Comparison of ENCODE assay signal across 8 cellular contexts in the genomic region with DNA sequence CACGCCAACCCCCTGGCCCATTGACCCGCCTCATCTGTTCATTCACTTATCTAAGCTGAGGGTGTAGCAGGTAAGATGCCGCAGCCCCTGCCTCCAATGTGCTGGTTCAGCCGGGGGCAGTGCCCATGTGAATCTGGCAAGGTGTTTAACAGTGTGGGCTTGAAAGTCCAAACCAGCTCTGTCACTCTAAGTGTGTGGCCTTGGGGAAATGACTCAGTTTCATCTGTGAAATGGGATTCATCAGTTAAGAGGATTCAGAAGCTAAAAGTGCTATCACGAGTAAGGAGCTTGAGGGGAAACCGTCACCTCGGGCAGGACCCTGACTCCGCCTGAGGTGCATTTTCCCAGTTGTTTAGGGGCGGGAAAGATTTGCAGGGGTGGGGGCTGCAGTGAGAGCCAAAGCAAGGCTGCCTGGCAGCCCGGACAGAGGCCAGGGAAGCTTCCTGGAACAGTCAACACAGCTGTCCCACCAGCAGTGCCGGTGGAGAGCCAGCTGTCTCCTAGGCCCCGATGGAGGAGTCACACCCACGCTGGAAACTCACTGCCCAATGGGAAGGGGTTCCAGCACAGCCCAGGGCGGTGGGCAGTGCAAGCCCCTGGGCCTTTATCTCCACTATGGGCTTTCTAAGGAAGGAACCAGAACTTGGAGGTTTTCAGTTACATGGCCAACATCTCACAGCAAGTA. TPM values are rescaled to one million over a fixed set of nuclear protein-coding genes. Genes with fewer than 3 reads are reported as not detected.
DNase-seq lines count a peak whose midpoint lies in the region; ATAC-seq and TF ChIP-seq lines count a peak whose summit lies in the region.

No MANE protein-coding gene starts in this region.

- H3K4me2 ChIP-seq in mammary epithelial cell (ENCODE audit: insufficient read depth, low read depth, low read length) (peak overlapping the region; percentile 81), mesendoderm (ENCODE audit: low read length) (no peak overlapping the region)

- no peak overlapping the region for H4K5ac ChIP-seq in mesendoderm (ENCODE audit: low read length)

- CTCF ChIA-PET in AG04449 (lab: Yijun Ruan, JAX) = interaction anchor here (0.8 to 6.6 kb wide), 32 partner anchors 10 to 341 kb away, joined by 3 to 80 read pairs (median 6); partner anchors contain the start of genes CERCAM, PKN3 and URM1
- CTCF ChIA-PET in mammary epithelial cell (lab: Charles Lee; ENCODE audit: low non-redundant PET) = interaction anchor here (0.7 to 1.6 kb wide), 4 partner anchors 9 to 143 kb away, joined by 3 to 19 read pairs (median 4); partner anchors contain the start of gene URM1

- H3K36me3 ChIP-seq in mammary epithelial cell (ENCODE audit: insufficient read depth, low read length) (no peaks in the 10 kb centered on the region), mesendoderm (ENCODE audit: control insufficient read depth, insufficient read depth, low read length) (no peaks in the 10 kb centered on the region), aorta (ENCODE audit: control insufficient read depth in 1 of 2, insufficient read depth in 2 of 2, low read length in 1 of 2) (peaks cover 0 to 1% of the 10 kb centered on the region in 2 donors)

- H4K8ac ChIP-seq in mesendoderm (ENCODE audit: low read depth, low read length) = no peak overlapping the region

- H3K27ac ChIP-seq in mammary epithelial cell (ENCODE audit: insufficient read depth, low read depth, low read length) = no peak overlapping the region
- H3K27ac ChIP-seq in mesendoderm (ENCODE audit: low read depth, low read length) = no peak overlapping the region
- H3K27ac ChIP-seq in aorta (ENCODE audit: low read depth in 1 of 2, low read length in 2 of 2) = peak overlapping the region in 1 of 2 donors; percentile 29

- H3K9ac ChIP-seq in mammary epithelial cell (ENCODE audit: insufficient read depth, low read length) = no peak overlapping the region
- H3K9ac ChIP-seq in mesendoderm (ENCODE audit: low read length) = no peak overlapping the region

- no peaks in the 10 kb centered on the region for H3K79me1 ChIP-seq in mesendoderm (ENCODE audit: low read length)

- BruUV-seq in mammary epithelial cell (replicated peaks; lab: Mats Ljungman, UMichigan) = no TSS peak

- no peak overlapping the region for H2AK5ac ChIP-seq in mesendoderm (ENCODE audit: low read length)

- H2AFZ ChIP-seq in mammary epithelial cell (ENCODE audit: low read depth, low read length) = peak overlapping the region; percentile 68

- 52% methylated on average over 12 of the region's 14 CpGs for WGBS in mammary epithelial cell (ENCODE audit: low coverage, missing lambda C conversion rate)
- no CpG with 5 or more reads among the region's 14 CpGs for WGBS in mesendoderm (ENCODE audit: extremely low coverage, insufficient coverage, low lambda C conversion rate)
- WGBS in aorta, 2 donors = 44 to 48% methylated on average over 14 of the region's 14 CpGs

- H3K4ac ChIP-seq in mesendoderm (ENCODE audit: low read depth, low read length) = no peak overlapping the region

- H3K27me3 ChIP-seq in mammary epithelial cell (ENCODE audit: insufficient read depth, low read length) (no peaks in the 10 kb centered on the region), mesendoderm (ENCODE audit: insufficient read depth, low read length, poor library complexity) (no peaks in the 10 kb centered on the region), aorta (ENCODE audit: control insufficient read depth in 1 of 2, insufficient read depth in 2 of 2, low read length in 1 of 2) (no peaks in the 10 kb centered on the region)

- POLR2A ChIA-PET in AG04449 (lab: Yijun Ruan, JAX) = interaction anchor here (0.8 to 3.3 kb wide), 4 partner anchors 10 to 86 kb away, joined by 3 to 23 read pairs (median 10); partner anchors contain the start of genes CERCAM, GOLGA2, SWI5 and URM1

- H3K23ac ChIP-seq in mesendoderm (ENCODE audit: low read length) = no peak overlapping the region

- H4K20me1 ChIP-seq in mammary epithelial cell (ENCODE audit: insufficient read depth, low read length) = no peaks in the 10 kb centered on the region

- TF ChIP-seq CTCF in AG04449 (IDR thresholded peaks at IDR 0.05; ENCODE audit: insufficient read depth, low read length, missing control alignments) (no peak), mammary epithelial cell (conservative IDR thresholded peaks at IDR 0.05 in 1 of 2, IDR thresholded peaks at IDR 0.05 in 1 of 2; ENCODE audit: extremely low read depth in 1 of 2, insufficient read depth in 1 of 2, low read depth in 1 of 2, low read length in 2 of 2) (no peak)

- DNase-seq in AG04449 (ENCODE audit: low read depth, low spot score) = no peak
- no peak for DNase-seq in mammary epithelial cell
- DNase-seq in myocyte (ENCODE audit: low read depth) = peak; percentile 91
- no peak for DNase-seq in mesendoderm
- DNase-seq in aorta = no peak
- no peak for DNase-seq in mesenteric fat pad (ENCODE audit: low spot score)

- H2BK120ac ChIP-seq in mesendoderm (ENCODE audit: low read depth, low read length) = no peak overlapping the region

- peak overlapping the region; percentile 58 for H3K4me3 ChIP-seq in AG04449 (ENCODE audit: low read depth, low read length)
- no peak overlapping the region for H3K4me3 ChIP-seq in mammary epithelial cell (replicated peaks in 1 of 3; ENCODE audit: insufficient read depth in 1 of 3, low read depth in 2 of 3, low read length in 3 of 3)
- no peak overlapping the region for H3K4me3 ChIP-seq in mesendoderm (ENCODE audit: low read length)
- no peak overlapping the region for H3K4me3 ChIP-seq in aorta (ENCODE audit: low read length in 2 of 2)

- dilution Hi-C loops in mammary epithelial cell (cut with HindIII; ENCODE audit: low sequenced_read_pairs) = loop anchor here (5.0 kb wide), 1 partner anchor 44 kb away; no protein-coding TSS in a partner anchor

- no peak overlapping the region for H2BK15ac ChIP-seq in mesendoderm (replicated peaks; ENCODE audit: low read depth)

- intact Hi-C loops in mammary epithelial cell (cut with micrococcal nuclease) (loop anchor here (5.0 kb wide), 1 partner anchor 191 kb away; the partner anchor contains the start of gene SPTAN1), aorta (cut with DNase I) (loop anchor here in 1 of 2 donors (5.0 kb wide), 1 partner anchor 56 kb away; no protein-coding TSS in a partner anchor)

- H3K56ac ChIP-seq in mesendoderm (ENCODE audit: low read length) = no peak overlapping the region

- no peak overlapping the region for H3K18ac ChIP-seq in mesendoderm (ENCODE audit: low read length)

- peak; percentile 9 for ATAC-seq in HG03432 (IDR thresholded peaks at IDR 0.05; ENCODE audit: unreplicated experiment)
- no peak for ATAC-seq in aorta (ENCODE audit: low FRiP score)
- no peak for ATAC-seq in GM19351 (IDR thresholded peaks at IDR 0.05; ENCODE audit: unreplicated experiment)

- in situ Hi-C loops in mammary epithelial cell (cut with MboI; ENCODE audit: low sequenced_read_pairs in 2 of 2) = loop anchor here in 1 of 2 donors (5.0 kb wide), 1 partner anchor 51 kb away; no protein-coding TSS in a partner anchor

- no peak overlapping the region for H2BK5ac ChIP-seq in mesendoderm (ENCODE audit: low read length)

- H3K9me3 ChIP-seq in mammary epithelial cell (replicated peaks; ENCODE audit: insufficient read depth, low read length) = no peaks in the 10 kb centered on the region
- no peaks in the 10 kb centered on the region for H3K9me3 ChIP-seq in aorta (ENCODE audit: control insufficient read depth, low read length)

- H3K79me2 ChIP-seq in mammary epithelial cell (ENCODE audit: insufficient read depth, low read length) (no peaks in the 10 kb centered on the region), mesendoderm (ENCODE audit: control insufficient read depth, insufficient read depth, low read length) (no peaks in the 10 kb centered on the region)

- H3K4me1 ChIP-seq in mammary epithelial cell (ENCODE audit: insufficient read depth, low read length) = peaks cover 25% of the 10 kb centered on the region
- H3K4me1 ChIP-seq in mesendoderm (ENCODE audit: control insufficient read depth, low read depth, low read length) = peaks cover 5% of the 10 kb centered on the region
- no peaks in the 10 kb centered on the region for H3K4me1 ChIP-seq in aorta (ENCODE audit: control insufficient read depth in 1 of 2, insufficient read depth in 2 of 2, low read length in 2 of 2)

RNA-seq across cellular contexts. Expression of gene URM1, which starts 9.7 kb away (rescaled TPM):
- 10 to 100 TPM; 24.5 to 53.7 TPM for total RNA-seq in mammary epithelial cell
- polyA plus RNA-seq in mammary epithelial cell = 37.7 TPM
- polyA minus RNA-seq in mammary epithelial cell = 38.7 TPM
- total RNA-seq in myocyte = 43.5 and 51.2 TPM in 2 replicates
- polyA plus RNA-seq in myocyte (2012) = 69.1 TPM
- polyA plus RNA-seq in mesendoderm (2013, experiment 1 of 2) = 52.0 TPM
- polyA plus RNA-seq in mesendoderm (2013, experiment 2 of 2) = 52.8 TPM
- 10 to 100 TPM; 34.0 to 37.8 TPM for total RNA-seq in aorta
- 10 to 100 TPM; 24.7 to 45.5 TPM for polyA plus RNA-seq in aorta
- total RNA-seq in mesenteric fat pad = 55.7 TPM

RNA-seq across cellular contexts. Expression of gene SLC27A4, which starts 21.1 kb away (rescaled TPM):
- 10 to 100 TPM; 28.2 to 35.2 TPM for total RNA-seq in mammary epithelial cell
- 30.6 TPM for polyA plus RNA-seq in mammary epithelial cell
- polyA minus RNA-seq in mammary epithelial cell = 33.6 TPM
- 29.7 and 32.4 TPM in 2 replicates for total RNA-seq in myocyte
- polyA plus RNA-seq in myocyte (2012) = 25.5 TPM
- polyA plus RNA-seq in mesendoderm (2013, experiment 1 of 2) = 19.7 TPM
- 19.5 TPM for polyA plus RNA-seq in mesendoderm (2013, experiment 2 of 2)
- 10 to 100 TPM; 13.3 to 15.3 TPM for total RNA-seq in aorta
- 10 to 100 TPM in 1 of 2 donors, 1 to 10 TPM in 1; 9.4 to 25.8 TPM for polyA plus RNA-seq in aorta
- total RNA-seq in mesenteric fat pad = 27.9 TPM

RNA-seq across cellular contexts. Expression of gene COQ4, which starts 38.8 kb away (rescaled TPM):
- total RNA-seq in mammary epithelial cell (10 to 100 TPM; 32.7 to 33.7 TPM), myocyte (27.2 and 40.4 TPM in 2 replicates), aorta (10 to 100 TPM; 14.7 to 28.4 TPM), mesenteric fat pad (25.7 TPM)
- polyA plus RNA-seq in mammary epithelial cell (39.9 TPM), aorta (10 to 100 TPM; 22.2 to 53.8 TPM)
- polyA minus RNA-seq in mammary epithelial cell = 25.3 TPM
- polyA plus RNA-seq in myocyte (2012) = 50.6 TPM
- 32.5 TPM for polyA plus RNA-seq in mesendoderm (2013, experiment 1 of 2)
- 31.6 TPM for polyA plus RNA-seq in mesendoderm (2013, experiment 2 of 2)

RNA-seq across cellular contexts. Expression of gene TRUB2, which starts 39.2 kb away (rescaled TPM):
- 10 to 100 TPM; 14.7 to 28.6 TPM for total RNA-seq in mammary epithelial cell
- polyA plus RNA-seq in mammary epithelial cell = 21.3 TPM
- 16.2 TPM for polyA minus RNA-seq in mammary epithelial cell
- total RNA-seq in myocyte = 13.2 and 17.3 TPM in 2 replicates
- polyA plus RNA-seq in myocyte (2012) = 31.9 TPM
- 27.3 TPM for polyA plus RNA-seq in mesendoderm (2013, experiment 1 of 2)
- 25.6 TPM for polyA plus RNA-seq in mesendoderm (2013, experiment 2 of 2)
- total RNA-seq in aorta = 10 to 100 TPM; 11.8 to 14.3 TPM
- 10 to 100 TPM in 1 of 2 donors, 1 to 10 TPM in 1; 9.8 to 11.1 TPM for polyA plus RNA-seq in aorta
- 25.0 TPM for total RNA-seq in mesenteric fat pad

RNA-seq across cellular contexts. Expression of gene CERCAM, which starts 59.2 kb away (rescaled TPM):
- total RNA-seq in mammary epithelial cell (10 to 100 TPM; 65.2 to 69.3 TPM), myocyte (43.6 and 52.0 TPM in 2 replicates), aorta (100 to 1,000 TPM in 1 of 2 donors, 10 to 100 TPM in 1; 46.0 to 126 TPM), mesenteric fat pad (46.0 TPM)
- polyA plus RNA-seq in mammary epithelial cell (50.7 TPM), aorta (10 to 100 TPM; 24.7 to 65.4 TPM)
- 31.4 TPM for polyA minus RNA-seq in mammary epithelial cell
- polyA plus RNA-seq in myocyte (2012) = 232 TPM
- 3.1 TPM for polyA plus RNA-seq in mesendoderm (2013, experiment 1 of 2)
- 2.8 TPM for polyA plus RNA-seq in mesendoderm (2013, experiment 2 of 2)
